Comparison of ENCODE assay signal across 3 cellular contexts in genomic region chr14:104136472-104137296, GRCh38.
TF ChIP-seq lines count a peak whose summit lies in the region.

No MANE protein-coding gene starts in this region.

TF ChIP-seq in SK-N-SH, 30 proteins besides CTCF, POLR2A, EP300 and RAD21 (continued from another document and continues in another):
- no peak for TF ChIP-seq REST (IDR thresholded peaks at IDR 0.05; ENCODE audit: low read depth, low read length)
- no peak for TF ChIP-seq MXI1 (IDR thresholded peaks at IDR 0.05; ENCODE audit: low read depth, low read length)
- TF ChIP-seq NFIC (IDR thresholded peaks at IDR 0.05; ENCODE audit: borderline replicate concordance): no peak
- no peak for TF ChIP-seq JUND (IDR thresholded peaks at IDR 0.05)
- no peak for TF ChIP-seq FOXM1 (IDR thresholded peaks at IDR 0.05; ENCODE audit: low read depth)
- no peak for TF ChIP-seq ZBTB33 (IDR thresholded peaks at IDR 0.05; ENCODE audit: borderline replicate concordance, low read depth)
- TF ChIP-seq RCOR1 (IDR thresholded peaks at IDR 0.05; ENCODE audit: low read length): no peak
- TF ChIP-seq USF2 (IDR thresholded peaks at IDR 0.05; ENCODE audit: borderline replicate concordance, low read depth, low read length): no peak
- no peak for TF ChIP-seq IRF3 (IDR thresholded peaks at IDR 0.05; ENCODE audit: low read depth, low read length)
- no peak for TF ChIP-seq TAF1 (IDR thresholded peaks at IDR 0.05; ENCODE audit: borderline replicate concordance, low read depth, low read length)

TF ChIP-seq in SK-N-SH treated with all-trans-retinoic acid at 6 μM for 48 hours, 23 proteins besides CTCF, POLR2A, EP300 and RAD21 (continued from another document):
- TF ChIP-seq TSHZ2 (CRISPR knock-in tag; IDR thresholded peaks at IDR 0.05): no peak
- TF ChIP-seq BACH2 (CRISPR knock-in tag; IDR thresholded peaks at IDR 0.05; ENCODE audit: borderline replicate concordance): no peak
- no peak for TF ChIP-seq CSDC2 (CRISPR knock-in tag; IDR thresholded peaks at IDR 0.05)

TF ChIP-seq in WTC11, 78 proteins besides CTCF, POLR2A, EP300 and RAD21 (continued from another document):
- no peak for TF ChIP-seq PRDM15 (CRISPR knock-in tag; IDR thresholded peaks at IDR 0.05)
- TF ChIP-seq AFF4 (CRISPR knock-in tag; IDR thresholded peaks at IDR 0.05; ENCODE audit: borderline replicate concordance): no peak
- TF ChIP-seq TEAD1 (CRISPR knock-in tag; IDR thresholded peaks at IDR 0.05): no peak
- TF ChIP-seq NFE2L1 (CRISPR knock-in tag; IDR thresholded peaks at IDR 0.05): no peak
- no peak for TF ChIP-seq TCF7 (CRISPR knock-in tag; IDR thresholded peaks at IDR 0.05; ENCODE audit: low read depth)
